In genomic region chr10:74912674-74913073, GRCh38 we compare ENCODE assay signal across 35 cellular contexts.
DNase-seq lines count a peak whose midpoint lies in the region; ATAC-seq lines count a peak whose summit lies in the region.
"Had no signal": no experiment of that assay in that cellular context is flagged by ENCODE, and none has a peak within 500 bp of the region (broad histone marks: within the 10 kb centered on the region; RNA-seq: fewer than 3 reads in every experiment).

No MANE protein-coding gene starts in this region.

- no peak overlapping the region for H3K14ac ChIP-seq in trophoblast cell (ENCODE audit: low read length)

- peak overlapping the region; percentile 14 for H3K9ac ChIP-seq in trophoblast cell (ENCODE audit: low read length)
- H3K9ac ChIP-seq: BLaER1 treated with 17β-estradiol and CSF1 and Interleukin-3, amounts not matched to agents 10 nM and 100 nM had no signal

- no peak overlapping the region for H4K8ac ChIP-seq in trophoblast cell (ENCODE audit: low read depth, low read length)

- H3K27me3 Mint-ChIP-seq in stimulated activated naive CD8-positive, alpha-beta T cell treated with anti-CD3 and anti-CD28 coated beads, Interleukin-15, Interleukin-2, amounts not matched to agents 100 ng/mL and 50 ng/mL, for 24 hours = no peaks in the 10 kb centered on the region
- H3K27me3 Mint-ChIP-seq in stimulated activated naive CD8-positive, alpha-beta T cell treated with anti-CD3 and anti-CD28 coated beads, Interleukin-15, amount 100 ng/mL, for 72 hours = no peaks in the 10 kb centered on the region
- peaks cover 0 to 2% (median 1%) of the 10 kb centered on the region in 3 donors for H3K27me3 Mint-ChIP-seq in immature natural killer cell (ENCODE audit: low read depth in 3 of 3)
- H3K27me3 Mint-ChIP-seq: activated CD8-positive, alpha-beta memory T cell treated with anti-CD3 and anti-CD28 coated beads, Interleukin-2, amount 10 ng/mL, durations not matched to agents 7 days and 5 days; dendritic cell treated with granulocyte-macrophage colony-stimulating factor and Interleukin-4, amounts not matched to agents 40 ng/mL and 50 ng/mL, for 4 days had no signal

- H2AK5ac ChIP-seq in trophoblast cell (ENCODE audit: low read length) = no peak overlapping the region

- no peak overlapping the region for H2BK12ac ChIP-seq in trophoblast cell (ENCODE audit: low read length)

- H3K27me3 ChIP-seq in trophoblast cell (ENCODE audit: insufficient read depth, low read length) (no peaks in the 10 kb centered on the region), H7 (ENCODE audit: control insufficient read depth, insufficient read depth, low read length) (no peaks in the 10 kb centered on the region)
- H3K27me3 ChIP-seq: adrenal gland; BLaER1 treated with 17β-estradiol and CSF1 and Interleukin-3, amounts not matched to agents 10 nM and 100 nM; left lung; transverse colon had no signal

- DNase-seq in stimulated activated naive CD8-positive, alpha-beta T cell treated with anti-CD3 and anti-CD28 coated beads, Interleukin-15, amount 100 ng/mL, for 72 hours = no peak
- DNase-seq in immature natural killer cell (no peak), trophoblast cell (no peak), NCI-H82 treated with DMSO at 0.1 percent for 48 hours (lab: John Stamatoyannopoulos, UW; ENCODE audit: unreplicated experiment) (no peak), kidney glomerular epithelial cell (lab: John Stamatoyannopoulos, UW) (no peak), H7 (no peak)
- DNase-seq: activated CD4-positive, alpha-beta T cell treated with anti-CD3 and anti-CD28 coated beads for 4 hours; activated CD8-positive, alpha-beta memory T cell treated with anti-CD3 and anti-CD28 coated beads, Interleukin-2, amount 10 ng/mL, durations not matched to agents 7 days and 5 days; activated naive CD4-positive, alpha-beta T cell; activated T-cell treated with anti-CD3 and anti-CD28 coated beads, Interleukin-2, amount 50 U/mL, for 48 hours; adrenal gland; central memory CD4-positive, alpha-beta T cell; DND-41; endodermal cell; GF-D8; GOT3; Karpas-422; left lung; NCI-H1417; NCI-H2081 treated with DMSO at 0.1 percent for 48 hours; NCI-H2227 treated with DMSO at 0.1 percent for 48 hours; NCI-H69; nucleus accumbens; Right ventricle myocardium superior; stimulated activated CD4-positive, alpha-beta T cell treated with anti-CD3 and anti-CD28 coated beads, Interleukin-15, amount 100 ng/mL, for 24 hours; stimulated activated CD4-positive, alpha-beta T cell treated with anti-CD3 and anti-CD28 coated beads, Interleukin-4, amount 100 ng/mL, for 4 hours; T-helper 9 cell; transverse colon had no signal

- peaks cover 53% of the 10 kb centered on the region for H3K4me1 Mint-ChIP-seq in stimulated activated naive CD8-positive, alpha-beta T cell treated with anti-CD3 and anti-CD28 coated beads, Interleukin-15, Interleukin-2, amounts not matched to agents 100 ng/mL and 50 ng/mL, for 24 hours (ENCODE audit: low read depth)
- H3K4me1 Mint-ChIP-seq in stimulated activated naive CD8-positive, alpha-beta T cell treated with anti-CD3 and anti-CD28 coated beads, Interleukin-15, amount 100 ng/mL, for 72 hours = peaks cover 34% of the 10 kb centered on the region
- peaks cover 45 to 63% of the 10 kb centered on the region in 2 donors for H3K4me1 Mint-ChIP-seq in immature natural killer cell

- WGBS in trophoblast cell (ENCODE audit: extremely low coverage, insufficient coverage, insufficient read length) = no CpG with 5 or more reads among the region's 2 CpGs

- H3K9me3 ChIP-seq in trophoblast cell (ENCODE audit: insufficient read depth, low read depth, low read length) = no peaks in the 10 kb centered on the region
- H3K9me3 ChIP-seq: adrenal gland, left lung, transverse colon had no signal

- H3K27ac ChIP-seq in trophoblast cell (ENCODE audit: low read depth, low read length) = no peak overlapping the region
- H3K27ac ChIP-seq: adrenal gland; BLaER1 treated with 17β-estradiol and CSF1 and Interleukin-3, amounts not matched to agents 10 nM and 100 nM; HL-60; transverse colon had no signal

- H2AFZ ChIP-seq in trophoblast cell (ENCODE audit: insufficient read depth, low read length, poor library complexity) = no peak overlapping the region

- H3K4me1 ChIP-seq in trophoblast cell (ENCODE audit: control insufficient read depth in 1 of 2, insufficient read depth in 2 of 2, low read length in 2 of 2) = no peaks in the 10 kb centered on the region

- H4K12ac ChIP-seq in trophoblast cell (ENCODE audit: low read depth, low read length) = no peak overlapping the region

- H3K27ac Mint-ChIP-seq in stimulated activated naive CD8-positive, alpha-beta T cell treated with anti-CD3 and anti-CD28 coated beads, Interleukin-15, Interleukin-2, amounts not matched to agents 100 ng/mL and 50 ng/mL, for 24 hours = peak overlapping the region; percentile 75
- H3K27ac Mint-ChIP-seq in stimulated activated naive CD8-positive, alpha-beta T cell treated with anti-CD3 and anti-CD28 coated beads, Interleukin-15, amount 100 ng/mL, for 72 hours = no peak overlapping the region
- H3K27ac Mint-ChIP-seq in immature natural killer cell = peak overlapping the region; percentile 17 to 78 (median 46)
- H3K27ac Mint-ChIP-seq: dendritic cell treated with granulocyte-macrophage colony-stimulating factor and Interleukin-4, amounts not matched to agents 40 ng/mL and 50 ng/mL, for 4 days; endodermal cell had no signal

- no peak overlapping the region for H3K4me3 Mint-ChIP-seq in stimulated activated naive CD8-positive, alpha-beta T cell treated with anti-CD3 and anti-CD28 coated beads, Interleukin-15, Interleukin-2, amounts not matched to agents 100 ng/mL and 50 ng/mL, for 24 hours
- no peak overlapping the region for H3K4me3 Mint-ChIP-seq in stimulated activated naive CD8-positive, alpha-beta T cell treated with anti-CD3 and anti-CD28 coated beads, Interleukin-15, amount 100 ng/mL, for 72 hours
- peak overlapping the region in 4 of 5 donors; percentile 33 to 73 (median 52) for H3K4me3 Mint-ChIP-seq in immature natural killer cell
- H3K4me3 Mint-ChIP-seq: dendritic cell treated with granulocyte-macrophage colony-stimulating factor and Interleukin-4, amounts not matched to agents 40 ng/mL and 50 ng/mL, for 4 days; endodermal cell had no signal

- no peak for ATAC-seq in stimulated activated naive CD8-positive, alpha-beta T cell treated with anti-CD3 and anti-CD28 coated beads, Interleukin-15, amount 100 ng/mL, for 72 hours
- ATAC-seq in HG03565 (IDR thresholded peaks at IDR 0.05; ENCODE audit: unreplicated experiment) = peak; percentile 21
- ATAC-seq: left lung, Panc1, SK-N-SH treated with all-trans-retinoic acid at 6 μM for 48 hours had no signal

- H2BK120ac ChIP-seq in trophoblast cell (ENCODE audit: insufficient read depth, low read length, poor library complexity) = no peak overlapping the region

- H3K4ac ChIP-seq in trophoblast cell (ENCODE audit: low read depth, low read length) = no peak overlapping the region

- H3K79me1 ChIP-seq in trophoblast cell (ENCODE audit: low read length) = no peaks in the 10 kb centered on the region

- peaks cover 7% of the 10 kb centered on the region for H3K36me3 Mint-ChIP-seq in stimulated activated naive CD8-positive, alpha-beta T cell treated with anti-CD3 and anti-CD28 coated beads, Interleukin-15, Interleukin-2, amounts not matched to agents 100 ng/mL and 50 ng/mL, for 24 hours (ENCODE audit: low read depth)
- H3K36me3 Mint-ChIP-seq in immature natural killer cell = peaks cover 0 to 3% (median 0%) of the 10 kb centered on the region in 3 donors

- no peak overlapping the region for H3K23ac ChIP-seq in trophoblast cell (ENCODE audit: low read length)

- no peak overlapping the region for H3K18ac ChIP-seq in trophoblast cell (ENCODE audit: low read length)

- H3K4me3 ChIP-seq in trophoblast cell (ENCODE audit: low read depth, low read length) = no peak overlapping the region
- H3K4me3 ChIP-seq in H7 (ENCODE audit: insufficient read depth, low read depth, low read length) = no peak overlapping the region
- H3K4me3 ChIP-seq: adrenal gland; BLaER1 treated with 17β-estradiol and CSF1 and Interleukin-3, amounts not matched to agents 10 nM and 100 nM; left lung; transverse colon had no signal

- no peaks in the 10 kb centered on the region for H3K36me3 ChIP-seq in trophoblast cell (ENCODE audit: control insufficient read depth in 1 of 2, insufficient read depth in 2 of 2, low read length in 2 of 2)
- no peaks in the 10 kb centered on the region for H3K36me3 ChIP-seq in H7 (replicated peaks; ENCODE audit: control insufficient read depth, insufficient read depth, low read length)
- H3K36me3 ChIP-seq: adrenal gland, left lung, transverse colon had no signal

- H3K9me3 Mint-ChIP-seq in stimulated activated naive CD8-positive, alpha-beta T cell treated with anti-CD3 and anti-CD28 coated beads, Interleukin-15, Interleukin-2, amounts not matched to agents 100 ng/mL and 50 ng/mL, for 24 hours = no peaks in the 10 kb centered on the region
- no peaks in the 10 kb centered on the region for H3K9me3 Mint-ChIP-seq in stimulated activated naive CD8-positive, alpha-beta T cell treated with anti-CD3 and anti-CD28 coated beads, Interleukin-15, amount 100 ng/mL, for 72 hours
- H3K9me3 Mint-ChIP-seq in immature natural killer cell = no peaks in the 10 kb centered on the region
- H3K9me3 Mint-ChIP-seq: dendritic cell treated with granulocyte-macrophage colony-stimulating factor and Interleukin-4, amounts not matched to agents 40 ng/mL and 50 ng/mL, for 4 days had no signal

- no peaks in the 10 kb centered on the region for H3K79me2 ChIP-seq in trophoblast cell (ENCODE audit: control insufficient read depth, insufficient read depth, low read length, poor library complexity)

- H4K91ac ChIP-seq in trophoblast cell (ENCODE audit: low read depth, low read length) = no peak overlapping the region

- H2BK5ac ChIP-seq in trophoblast cell (ENCODE audit: low read depth, low read length, poor library complexity) = no peak overlapping the region

- H3K4me2 ChIP-seq in trophoblast cell (ENCODE audit: low read length) = no peak overlapping the region

Comparison
In these comparisons a context has a peak if more than half of its experiments do, and no peak if none do; other contexts are left out.
1. H3K27ac Mint-ChIP-seq: peak in stimulated activated naive CD8-positive, alpha-beta T cell treated with anti-CD3 and anti-CD28 coated beads, Interleukin-15, Interleukin-2, amounts not matched to agents 100 ng/mL and 50 ng/mL, for 24 hours (single experiment) and immature natural killer cell (6 of 6); none in stimulated activated naive CD8-positive, alpha-beta T cell treated with anti-CD3 and anti-CD28 coated beads, Interleukin-15, amount 100 ng/mL, for 72 hours (0 of 2).
2. H3K4me3 Mint-ChIP-seq: peak in immature natural killer cell (4 of 5); none in stimulated activated naive CD8-positive, alpha-beta T cell treated with anti-CD3 and anti-CD28 coated beads, Interleukin-15, Interleukin-2, amounts not matched to agents 100 ng/mL and 50 ng/mL, for 24 hours (single experiment) and stimulated activated naive CD8-positive, alpha-beta T cell treated with anti-CD3 and anti-CD28 coated beads, Interleukin-15, amount 100 ng/mL, for 72 hours (0 of 2).